9 cellular contexts compared by ENCODE assay signal in the genomic region with DNA sequence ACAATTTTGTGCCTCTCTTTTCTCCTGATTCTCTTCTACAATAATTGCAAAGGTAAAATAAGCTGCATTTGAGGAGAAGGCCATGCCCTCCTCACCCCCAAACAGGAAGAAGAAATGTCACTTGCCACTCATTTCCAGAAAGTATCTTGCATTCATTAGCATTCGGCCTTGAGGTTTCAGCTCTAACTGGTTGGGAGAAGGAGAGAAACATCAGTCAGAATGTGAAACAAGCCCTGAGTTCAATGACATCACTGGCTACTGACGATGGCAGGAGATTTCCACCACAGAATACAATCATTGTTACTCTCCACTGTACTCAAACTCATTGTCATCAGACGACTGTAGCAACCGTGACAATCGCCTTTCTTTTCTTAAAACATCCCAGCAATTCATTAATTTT.
A peak's percentile ranks its signal among the peaks of the same experiment; 100 is the strongest.
DNase-seq lines count a peak whose midpoint lies in the region; ATAC-seq and TF ChIP-seq lines count a peak whose summit lies in the region.
"Had no signal": no experiment of that assay in that cellular context is flagged by ENCODE, and none has a peak within 500 bp of the region (broad histone marks: within the 10 kb centered on the region; RNA-seq: fewer than 3 reads in every experiment).

No MANE protein-coding gene starts in this region.

- TF ChIP-seq EP300 in sigmoid colon (IDR thresholded peaks at IDR 0.05) = no peak

- TF ChIP-seq CTCF in GM13977 (IDR thresholded peaks at IDR 0.05; ENCODE audit: extremely low read depth, insufficient read depth, missing control alignments) = no peak
- no peak for TF ChIP-seq CTCF in sigmoid colon (IDR thresholded peaks at IDR 0.05)

- no peaks in the 10 kb centered on the region for H3K27me3 ChIP-seq in sigmoid colon

- H3K27ac ChIP-seq in sigmoid colon = no peak overlapping the region

- intact Hi-C loops in sigmoid colon (cut with DNase I) = no loop called here

- no peaks in the 10 kb centered on the region for H3K9me3 ChIP-seq in sigmoid colon

- no peaks in the 10 kb centered on the region for H3K36me3 ChIP-seq in sigmoid colon

- H3K4me3 ChIP-seq in sigmoid colon = no peak overlapping the region

- no peak for TF ChIP-seq POLR2A in sigmoid colon (IDR thresholded peaks at IDR 0.05)

- DNase-seq in GM13977 (ENCODE audit: low spot score) (peak; percentile 64), globus pallidus (ENCODE audit: low spot score) (peak; percentile 90), epidermal melanocyte (ENCODE audit: insufficient read length, low spot score) (no peak), HuH-7.5 (ENCODE audit: low spot score) (no peak), ureter (ENCODE audit: low spot score) (no peak), sigmoid colon (no peak)
- DNase-seq: activated gamma-delta T cell treated with Interleukin-2 at 50 U/mL for 16 hours had no signal

- no peaks in the 10 kb centered on the region for H3K4me1 ChIP-seq in sigmoid colon

- ATAC-seq in GM19438 (IDR thresholded peaks at IDR 0.05; ENCODE audit: low read depth, unreplicated experiment) (peak; percentile 58), HG03342 (IDR thresholded peaks at IDR 0.05; ENCODE audit: unreplicated experiment) (peak; percentile 85)

- in situ Hi-C loops in GM13977 (cut with MboI; ENCODE audit: low pct_unique_long_range_greater_than_20kb, low sequenced_read_pairs, unreplicated experiment) = no loop called here

- 80 to 89% methylated on average over 5 of the region's 5 CpGs for WGBS in sigmoid colon, 2 donors

Comparison
In these comparisons a context has a peak if more than half of its experiments do, and no peak if none do; other contexts are left out.
1. DNase-seq: peak in GM13977 (single experiment) and globus pallidus (single experiment); none in epidermal melanocyte (single experiment), HuH-7.5 (single experiment), ureter (single experiment) and sigmoid colon (single experiment).